Comparison of ENCODE assay signal across 8 cellular contexts in the genomic region with DNA sequence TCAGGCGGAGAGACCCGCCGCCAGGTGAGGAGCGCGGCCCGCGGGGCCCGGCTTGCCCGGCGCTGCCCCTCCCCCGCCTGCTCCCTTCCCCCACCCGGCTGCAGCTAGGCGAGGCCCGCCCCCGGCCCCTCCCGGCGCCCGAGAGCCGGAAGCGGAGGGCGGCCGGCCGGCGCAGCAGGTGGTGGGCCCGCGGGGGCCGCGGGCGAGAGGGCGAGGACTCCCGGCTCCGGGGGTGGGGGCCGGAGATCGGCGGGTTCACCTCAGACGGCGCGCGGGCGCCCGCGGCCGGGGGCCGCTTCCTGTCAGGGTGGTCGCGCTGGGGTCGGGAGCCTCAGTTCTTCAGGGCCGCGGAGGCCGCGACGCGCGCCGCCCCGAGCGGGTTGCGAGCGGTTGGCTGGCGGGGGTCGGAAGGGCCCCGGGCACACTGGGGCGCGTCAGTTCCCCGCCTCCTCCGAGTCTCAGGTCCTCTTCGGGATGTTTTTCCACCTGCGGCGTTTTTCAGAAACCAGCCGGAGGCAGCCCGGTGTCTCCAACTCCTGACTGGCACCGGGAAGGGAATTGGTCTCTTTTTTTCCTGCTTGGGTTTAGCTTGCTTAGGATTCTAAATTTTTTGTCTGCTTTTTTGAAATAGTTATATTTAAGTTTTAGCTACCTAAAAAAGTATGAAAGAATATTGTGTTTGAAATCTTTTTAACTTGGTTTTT. TPM values are rescaled to one million over a fixed set of nuclear protein-coding genes. Genes with fewer than 3 reads are reported as not detected.
DNase-seq lines count a peak whose midpoint lies in the region; ATAC-seq and TF ChIP-seq lines count a peak whose summit lies in the region.

No MANE protein-coding gene starts in this region.

- no peaks in the 10 kb centered on the region for H3K27me3 ChIP-seq in GM23338 (ENCODE audit: insufficient read depth)
- H3K27me3 ChIP-seq in ectodermal cell (ENCODE audit: control insufficient read depth, insufficient read depth, low read length, poor library complexity, severe bottlenecking): peaks cover 13% of the 10 kb centered on the region

- peaks cover 6% of the 10 kb centered on the region for H3K27me3 Mint-ChIP-seq in GM23338 (ENCODE audit: insufficient read depth, low read depth, poor library complexity)

- no peak for TF ChIP-seq CTCF in GM23338 (conservative IDR thresholded peaks at IDR 0.05; ENCODE audit: low read depth in 2 of 2)

- H3K36me3 ChIP-seq in GM23338 (ENCODE audit: insufficient read depth): no peaks in the 10 kb centered on the region
- no peaks in the 10 kb centered on the region for H3K36me3 ChIP-seq in ectodermal cell (ENCODE audit: control insufficient read depth, insufficient read depth, low read length)

- H3K27ac ChIP-seq in GM23338 (ENCODE audit: low read depth) (peak overlapping the region; percentile 97), ectodermal cell (ENCODE audit: insufficient read depth, low read depth, low read length, poor library complexity, severe bottlenecking) (peak overlapping the region; percentile 94)

- H4K20me1 ChIP-seq in GM23338 (replicated peaks; ENCODE audit: insufficient read depth): peaks cover 28% of the 10 kb centered on the region

- no peaks in the 10 kb centered on the region for H3K36me3 Mint-ChIP-seq in GM23338 (ENCODE audit: low read depth)

- peaks cover 49% of the 10 kb centered on the region for H3K79me2 ChIP-seq in GM23338 (replicated peaks; ENCODE audit: insufficient read depth)

- H2AFZ ChIP-seq in GM23338: 0 out of 2 replicates have a peak overlapping the region, but pooled peaks have one; percentile 0

- WGBS in ectodermal cell, 2 experiments: 0 to 1% methylated on average over 72 of the region's 72 CpGs

- no peaks in the 10 kb centered on the region for H3K9me2 ChIP-seq in GM23338 (ENCODE audit: insufficient read depth)

- peaks cover 13% of the 10 kb centered on the region; the same call in 1 of the 2 replicates for H3F3A ChIP-seq in GM23338 (replicated peaks; ENCODE audit: low read depth)

- no peaks in the 10 kb centered on the region for H3K9me3 Mint-ChIP-seq in GM23338

- H3K4me3 ChIP-seq in GM23338: peak overlapping the region; percentile 82
- H3K4me3 ChIP-seq in ectodermal cell (ENCODE audit: insufficient read depth, low read depth, low read length): peak overlapping the region; percentile 71

- H3K4me2 ChIP-seq in GM23338: peak overlapping the region; percentile 93

- H3K4me1 ChIP-seq in GM23338 (ENCODE audit: insufficient read depth) (peaks cover 55% of the 10 kb centered on the region), ectodermal cell (ENCODE audit: control insufficient read depth, insufficient read depth, low read length) (no peaks in the 10 kb centered on the region)

- H3K4me3 Mint-ChIP-seq in GM23338: peak overlapping the region; percentile 90

- H3K4me1 Mint-ChIP-seq in GM23338: peaks cover 36% of the 10 kb centered on the region

- H3K9me3 ChIP-seq in ectodermal cell (ENCODE audit: control insufficient read depth, low read length): no peaks in the 10 kb centered on the region

- ATAC-seq in GM23338: peak; percentile 24

- DNase-seq in NCI-H82 (lab: John Stamatoyannopoulos, UW): peak; percentile 87
- no peak for DNase-seq in NCI-H82 treated with DMSO at 0.1 percent for 48 hours (lab: John Stamatoyannopoulos, UW; ENCODE audit: unreplicated experiment)
- DNase-seq in GM23338 (ENCODE audit: low spot score): peak; percentile 83
- DNase-seq in LHCN-M2 (ENCODE audit: low read depth): peak; percentile 35
- DNase-seq in T-helper 9 cell: peak; percentile 42
- peak; percentile 45 to 77 for DNase-seq in lung microvascular endothelial cell (ENCODE audit: low read depth in 2 of 2)
- peak; percentile 60 for DNase-seq in stimulated activated CD8-positive, alpha-beta memory T cell treated with anti-CD3 and anti-CD28 coated beads, Interleukin-15, amount 100 ng/mL, for 24 hours (ENCODE audit: low read depth)

- H3K27ac Mint-ChIP-seq in GM23338: peak overlapping the region; percentile 92

TF ChIP-seq in GM23338, 12 proteins besides CTCF, POLR2A, EP300 and RAD21:
- TF ChIP-seq CREB1 (CRISPR knock-in tag; IDR thresholded peaks at IDR 0.05; ENCODE audit: low read depth): 0 out of 2 replicates have a peak, but pooled peaks have one; percentile 16
- no peak for TF ChIP-seq ZNF331 (CRISPR knock-in tag; IDR thresholded peaks at IDR 0.05; ENCODE audit: low read depth)
- 0 out of 2 replicates have a peak, but pooled peaks have one; percentile 20 for TF ChIP-seq ETS1 (IDR thresholded peaks at IDR 0.05)

RNA-seq across cellular contexts. Expression of gene ZFAND6, which starts 0.5 kb away (rescaled TPM):
- total RNA-seq in GM23338 (2014; rRNA removed; shearing (Covaris generic)): 292 and 346 TPM in 2 replicates
- polyA plus RNA-seq in GM23338 (2016; fragmentation: Nextera tagmentation; extraction: Ambion mirVana): 169 and 205 TPM in 2 replicates
- total RNA-seq in LHCN-M2 (2014; rRNA removed) (96.2 and 117 TPM in 2 replicates), lung microvascular endothelial cell (153 and 205 TPM in 2 replicates)
- 37.0 TPM for polyA plus RNA-seq in LHCN-M2 (2012)
- polyA plus RNA-seq in ectodermal cell (2013, experiment 1 of 4): 119 TPM
- polyA plus RNA-seq in ectodermal cell (2013, experiment 2 of 4): 117 TPM
- polyA plus RNA-seq in ectodermal cell (2013, experiment 3 of 4): 109 TPM
- 137 TPM for polyA plus RNA-seq in ectodermal cell (2013, experiment 4 of 4)
